In the genomic region with DNA sequence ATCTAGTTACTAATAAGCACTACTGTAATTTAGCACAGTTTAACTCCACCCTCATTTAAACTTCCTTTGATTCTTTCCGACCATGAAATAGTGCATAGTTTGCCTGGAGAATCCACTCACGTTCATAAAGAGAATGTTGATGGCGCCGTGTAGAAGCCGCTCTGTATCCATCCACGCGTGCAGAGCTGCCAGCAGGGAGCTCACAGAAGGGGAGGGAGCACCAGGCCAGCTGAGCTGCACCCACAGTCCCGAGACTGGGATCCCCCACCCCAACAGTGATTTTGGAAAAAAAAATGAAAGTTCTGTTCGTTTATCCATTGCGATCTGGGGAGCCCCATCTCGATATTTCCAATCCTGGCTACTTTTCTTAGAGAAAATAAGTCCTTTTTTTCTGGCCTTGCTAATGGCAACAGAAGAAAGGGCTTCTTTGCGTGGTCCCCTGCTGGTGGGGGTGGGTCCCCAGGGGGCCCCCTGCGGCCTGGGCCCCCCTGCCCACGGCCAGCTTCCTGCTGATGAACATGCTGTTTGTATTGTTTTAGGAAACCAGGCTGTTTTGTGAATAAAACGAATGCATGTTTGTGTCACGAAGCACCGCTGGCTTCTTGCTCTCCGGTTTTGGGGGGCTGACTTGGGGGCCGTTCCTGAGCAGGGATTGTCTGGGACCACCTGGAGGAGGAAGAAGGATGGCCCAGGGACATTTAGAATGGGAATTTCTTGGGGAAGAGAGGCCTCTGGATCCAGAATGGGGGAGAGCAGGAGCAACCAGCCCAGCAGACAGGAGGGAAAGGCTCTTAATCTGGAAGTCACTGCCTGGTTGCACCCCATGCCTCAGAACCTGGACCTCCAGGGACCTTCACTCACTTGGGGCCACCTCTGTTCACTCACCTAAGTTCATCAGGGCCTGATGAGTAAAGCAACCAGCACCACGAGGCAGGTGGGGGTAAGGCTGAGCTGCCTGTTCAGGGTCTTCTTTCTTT, we compare ENCODE assay signal across 15 cellular contexts. TPM values are rescaled to one million over a fixed set of nuclear protein-coding genes. Genes with fewer than 3 reads are reported as not detected.
A peak's percentile ranks its signal among the peaks of the same experiment; 100 is the strongest.
DNase-seq lines count a peak whose midpoint lies in the region; ATAC-seq and TF ChIP-seq lines count a peak whose summit lies in the region.
"Had no signal": no experiment of that assay in that cellular context is flagged by ENCODE, and none has a peak within 500 bp of the region (broad histone marks: within the 10 kb centered on the region; RNA-seq: fewer than 3 reads in every experiment).

No MANE protein-coding gene starts in this region.

- no peaks in the 10 kb centered on the region for H3K36me3 ChIP-seq in CD8-positive, alpha-beta memory T cell (ENCODE audit: insufficient read depth, low read length)
- no peaks in the 10 kb centered on the region for H3K36me3 ChIP-seq in neural progenitor cell
- H3K36me3 ChIP-seq in CD8-positive, alpha-beta T cell (ENCODE audit: insufficient read depth, low read length): no peaks in the 10 kb centered on the region

- POLR2A ChIA-PET in CD8-positive, alpha-beta memory T cell (lab: Charles Lee): interaction anchor here (0.6 kb wide), 1 partner anchor 508 kb away, joined by 3 read pairs; no protein-coding TSS in a partner anchor
- POLR2A ChIA-PET in CD8-positive, alpha-beta T cell (lab: Charles Lee): interaction anchor here (1.3 kb wide), 1 partner anchor 13 kb away, joined by 4 read pairs; no protein-coding TSS in a partner anchor

- no peak overlapping the region for H3K9ac ChIP-seq in neural progenitor cell
- H3K9ac ChIP-seq: GM23248 had no signal

- no peaks in the 10 kb centered on the region for H3K27me3 ChIP-seq in CD8-positive, alpha-beta memory T cell (ENCODE audit: insufficient read depth, low read length, poor library complexity, severe bottlenecking)
- no peaks in the 10 kb centered on the region for H3K27me3 ChIP-seq in neural progenitor cell
- H3K27me3 ChIP-seq in CD8-positive, alpha-beta T cell (ENCODE audit: insufficient read depth, low read length): no peaks in the 10 kb centered on the region
- H3K27me3 ChIP-seq: adrenal gland had no signal

- no peak overlapping the region for H3K4me3 Mint-ChIP-seq in CD8-positive, alpha-beta memory T cell
- H3K4me3 Mint-ChIP-seq in neural progenitor cell: peak overlapping the region; percentile 52
- no peak overlapping the region for H3K4me3 Mint-ChIP-seq in CD8-positive, alpha-beta T cell
- H3K4me3 Mint-ChIP-seq: dendritic cell treated with granulocyte-macrophage colony-stimulating factor and Interleukin-4, amounts not matched to agents 40 ng/mL and 50 ng/mL, for 4 days had no signal

- H3K27ac Mint-ChIP-seq in CD8-positive, alpha-beta memory T cell: peak overlapping the region in 5 of 8 donors; percentile 2 to 90 (median 57)
- peak overlapping the region; percentile 92 for H3K27ac Mint-ChIP-seq in neural progenitor cell
- H3K27ac Mint-ChIP-seq in CD8-positive, alpha-beta T cell: no peak overlapping the region
- H3K27ac Mint-ChIP-seq: dendritic cell treated with granulocyte-macrophage colony-stimulating factor and Interleukin-4, amounts not matched to agents 40 ng/mL and 50 ng/mL, for 4 days had no signal

- no peak overlapping the region for H2AFZ ChIP-seq in neural progenitor cell (replicated peaks)
- H2AFZ ChIP-seq: GM23248 had no signal

- intact Hi-C loops in CD8-positive, alpha-beta T cell (cut with DNase I, micrococcal nuclease): no loop called here

- TF ChIP-seq CTCF in neural progenitor cell (IDR thresholded peaks at IDR 0.05): no peak
- TF ChIP-seq CTCF in CD8-positive, alpha-beta T cell (IDR thresholded peaks at IDR 0.05): no peak

- no peak for DNase-seq in CD8-positive, alpha-beta memory T cell
- DNase-seq in caudate nucleus (lab: John Stamatoyannopoulos, UW) (peak in 2 of 61 donors; percentile 18 to 25), neural progenitor cell (ENCODE audit: low spot score) (peak; percentile 18), GF-D8 (lab: John Stamatoyannopoulos, UW) (no peak), C1 segment of cervical spinal cord (lab: John Stamatoyannopoulos, UW) (no peak)
- DNase-seq in CD8-positive, alpha-beta T cell: no peak
- DNase-seq: activated CD4-positive, CD25-positive, alpha-beta regulatory T cell; EL; GM23248; MM.1S had no signal

- H3F3A ChIP-seq in neural progenitor cell (ENCODE audit: low read depth): peaks cover 21% of the 10 kb centered on the region

- peaks cover 0 to 15% (median 8%) of the 10 kb centered on the region in 3 donors for H3K4me1 Mint-ChIP-seq in CD8-positive, alpha-beta memory T cell
- peaks cover 64% of the 10 kb centered on the region for H3K4me1 Mint-ChIP-seq in neural progenitor cell
- H3K4me1 Mint-ChIP-seq in CD8-positive, alpha-beta T cell (ENCODE audit: low read depth): peaks cover 27% of the 10 kb centered on the region

- TF ChIP-seq RAD21 in Ishikawa (IDR thresholded peaks at IDR 0.05; ENCODE audit: low read depth): no peak

- peak overlapping the region; percentile 12 for H3K4me2 ChIP-seq in neural progenitor cell

- H3K27me3 Mint-ChIP-seq in CD8-positive, alpha-beta memory T cell: no peaks in the 10 kb centered on the region
- H3K27me3 Mint-ChIP-seq in neural progenitor cell (ENCODE audit: insufficient read depth, low read depth): peaks cover 15% of the 10 kb centered on the region
- H3K27me3 Mint-ChIP-seq in CD8-positive, alpha-beta T cell (ENCODE audit: low read depth): no peaks in the 10 kb centered on the region

- no peaks in the 10 kb centered on the region for H3K4me1 ChIP-seq in CD8-positive, alpha-beta memory T cell (ENCODE audit: insufficient read depth, low read length)
- H3K4me1 ChIP-seq in neural progenitor cell: peaks cover 53% of the 10 kb centered on the region
- H3K4me1 ChIP-seq in CD8-positive, alpha-beta T cell (ENCODE audit: insufficient read depth, low read length): peaks cover 8% of the 10 kb centered on the region

- CTCF ChIA-PET in CD8-positive, alpha-beta memory T cell (lab: Charles Lee): no interaction called here
- CTCF ChIA-PET in CD8-positive, alpha-beta T cell (lab: Charles Lee): interaction anchor here (1.1 to 4.0 kb wide), 3 partner anchors 49 to 168 kb away, joined by 3 to 25 read pairs (median 5); no protein-coding TSS in a partner anchor

- no peaks in the 10 kb centered on the region for H3K9me3 Mint-ChIP-seq in CD8-positive, alpha-beta memory T cell
- no peaks in the 10 kb centered on the region for H3K9me3 Mint-ChIP-seq in neural progenitor cell
- H3K9me3 Mint-ChIP-seq in CD8-positive, alpha-beta T cell: no peaks in the 10 kb centered on the region
- H3K9me3 Mint-ChIP-seq: dendritic cell treated with granulocyte-macrophage colony-stimulating factor and Interleukin-4, amounts not matched to agents 40 ng/mL and 50 ng/mL, for 4 days had no signal

- H3K36me3 Mint-ChIP-seq in CD8-positive, alpha-beta memory T cell: peaks cover 0 to 11% (median 0%) of the 10 kb centered on the region in 3 donors
- H3K36me3 Mint-ChIP-seq in neural progenitor cell: peaks cover 25% of the 10 kb centered on the region
- H3K36me3 Mint-ChIP-seq in CD8-positive, alpha-beta T cell: peaks cover 5% of the 10 kb centered on the region

- H3K79me2 ChIP-seq in neural progenitor cell (ENCODE audit: low read depth): peaks cover 11% of the 10 kb centered on the region

- peaks cover 60% of the 10 kb centered on the region for H4K20me1 ChIP-seq in neural progenitor cell (ENCODE audit: low read depth)

- H3K9me3 ChIP-seq in CD8-positive, alpha-beta memory T cell (ENCODE audit: low read length): no peaks in the 10 kb centered on the region
- H3K9me3 ChIP-seq in neural progenitor cell (ENCODE audit: low read depth): no peaks in the 10 kb centered on the region
- no peaks in the 10 kb centered on the region for H3K9me3 ChIP-seq in CD8-positive, alpha-beta T cell (ENCODE audit: low read length)
- H3K9me3 ChIP-seq: adrenal gland had no signal

- no peak overlapping the region for H3K4me3 ChIP-seq in CD8-positive, alpha-beta memory T cell (ENCODE audit: low read length)
- no peak overlapping the region for H3K4me3 ChIP-seq in neural progenitor cell
- no peak overlapping the region for H3K4me3 ChIP-seq in CD8-positive, alpha-beta T cell (ENCODE audit: low read depth, low read length)
- H3K4me3 ChIP-seq: adrenal gland, GM23248 had no signal

- no peak overlapping the region for H3K27ac ChIP-seq in CD8-positive, alpha-beta memory T cell (ENCODE audit: low read depth, low read length)
- H3K27ac ChIP-seq in caudate nucleus (ENCODE audit: low read depth, low read length) (peak overlapping the region; percentile 86), neural progenitor cell (no peak overlapping the region)
- no peak overlapping the region for H3K27ac ChIP-seq in CD8-positive, alpha-beta T cell (ENCODE audit: low read depth, low read length)
- H3K27ac ChIP-seq: GM23248, HL-60 had no signal

- peak; percentile 71; the same call in 1 of the 2 replicates for TF ChIP-seq EP300 in Ishikawa (IDR thresholded peaks at IDR 0.05; ENCODE audit: borderline replicate concordance)

- no peak for ATAC-seq in HG03378 (IDR thresholded peaks at IDR 0.05; ENCODE audit: unreplicated experiment)
- ATAC-seq in CD8-positive, alpha-beta T cell: no peak

TF ChIP-seq in Ishikawa, 13 proteins besides CTCF, POLR2A, EP300 and RAD21:
- TF ChIP-seq FOXM1 (IDR thresholded peaks at IDR 0.05; ENCODE audit: borderline replicate concordance, low read depth) (peak; percentile 61; the same call in 1 of the 2 replicates), TAF1 (IDR thresholded peaks at IDR 0.05; ENCODE audit: low read depth) (peak; percentile 41; the same call in 1 of the 2 replicates), CEBPB (IDR thresholded peaks at IDR 0.05) (no peak), CREB1 (IDR thresholded peaks at IDR 0.05; ENCODE audit: low read depth) (no peak), EGR1 (IDR thresholded peaks at IDR 0.05) (0 out of 2 replicates have a peak, but pooled peaks have one; percentile 22), TCF12 (IDR thresholded peaks at IDR 0.05; ENCODE audit: low read depth) (peak; percentile 81; the same call in 1 of the 2 replicates), NFIC (IDR thresholded peaks at IDR 0.05) (peak; percentile 55), YY1 (IDR thresholded peaks at IDR 0.05; ENCODE audit: low read depth) (no peak), ZBTB7A (IDR thresholded peaks at IDR 0.05; ENCODE audit: low read depth) (peak; percentile 86; the same call in 1 of the 2 replicates), TEAD4 (IDR thresholded peaks at IDR 0.05) (no peak)
- TF ChIP-seq, protein P1, sequence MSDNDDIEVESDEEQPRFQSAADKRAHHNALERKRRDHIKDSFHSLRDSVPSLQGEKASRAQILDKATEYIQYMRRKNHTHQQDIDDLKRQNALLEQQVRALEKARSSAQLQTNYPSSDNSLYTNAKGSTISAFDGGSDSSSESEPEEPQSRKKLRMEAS (IDR thresholded peaks at IDR 0.05): no peak

RNA-seq across cellular contexts. Expression of a gene that starts 35.4 kb away (rescaled TPM):
- total RNA-seq in CD8-positive, alpha-beta memory T cell: 1 to 10 TPM; 2.1 to 3.1 TPM
- 67.0 TPM for polyA plus RNA-seq in CD8-positive, alpha-beta memory T cell
- total RNA-seq in neural progenitor cell (ENCODE audit: low replicate concordance): 17.2 and 25.6 TPM in 2 replicates
- 1 to 10 TPM; 4.1 to 4.7 TPM for total RNA-seq in CD8-positive, alpha-beta T cell
